In the genomic region with DNA sequence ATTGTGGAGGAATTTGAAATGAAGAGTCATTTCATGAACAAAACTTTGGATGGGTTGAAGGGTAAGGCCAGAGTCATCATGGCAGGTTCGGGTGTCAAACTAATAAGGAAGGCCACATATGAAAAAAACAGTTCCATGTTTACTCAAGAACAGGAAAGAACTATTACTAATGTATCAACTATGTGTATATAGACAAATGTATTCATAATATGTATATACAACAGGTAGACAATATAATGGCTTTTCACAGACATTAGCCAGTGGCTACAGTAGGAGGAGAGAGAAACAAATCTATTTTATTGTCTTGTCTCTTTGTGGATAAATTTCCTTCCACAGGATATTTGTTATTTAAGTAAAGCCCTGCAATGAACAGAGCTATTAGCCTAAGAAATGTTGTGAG, we compare ENCODE assay signal across 21 cellular contexts.
"Had no signal": no experiment of that assay in that cellular context is flagged by ENCODE, and none has a peak within 500 bp of the region (broad histone marks: within the 10 kb centered on the region; RNA-seq: fewer than 3 reads in every experiment).

No MANE protein-coding gene starts in this region.

- ATAC-seq: activated CD8-positive, alpha-beta memory T cell treated with anti-CD3 and anti-CD28 coated beads, Interleukin-2, amount 10 ng/mL, durations not matched to agents 7 days and 5 days; body of pancreas; T-helper 17 cell; WTC11 had no signal

- H3K27ac ChIP-seq: body of pancreas had no signal

- DNase-seq: activated CD4-positive, alpha-beta T cell treated with anti-CD3 and anti-CD28 coated beads for 1 hour; activated CD4-positive, alpha-beta T cell treated with anti-CD3 and anti-CD28 coated beads, Interleukin-2, amount 10 ng/mL, durations not matched to agents 24 days and 14 days; activated CD4-positive, alpha-beta T cell treated with anti-CD3 and anti-CD28 coated beads, Interleukin-2, amount 50 U/mL, for 48 hours; activated CD8-positive, alpha-beta memory T cell treated with anti-CD3 and anti-CD28 coated beads, Interleukin-2, amount 10 ng/mL, durations not matched to agents 7 days and 5 days; activated effector memory CD4-positive, alpha-beta T cell treated with Interleukin-2 at 50 U/mL for 16 hours; activated naive CD4-positive, alpha-beta T cell; activated T-cell treated with anti-CD3 and anti-CD28 coated beads, Interleukin-2, amount 50 U/mL, for 24 hours; aorta; body of pancreas; Karpas-422; MM.1S; NCI-H1105; NCI-H1436; NCI-H187; NCI-H2081; NCI-H345; NCI-H510A; SIG-M5; T-helper 17 cell; T-helper 9 cell had no signal
